In the genomic region with DNA sequence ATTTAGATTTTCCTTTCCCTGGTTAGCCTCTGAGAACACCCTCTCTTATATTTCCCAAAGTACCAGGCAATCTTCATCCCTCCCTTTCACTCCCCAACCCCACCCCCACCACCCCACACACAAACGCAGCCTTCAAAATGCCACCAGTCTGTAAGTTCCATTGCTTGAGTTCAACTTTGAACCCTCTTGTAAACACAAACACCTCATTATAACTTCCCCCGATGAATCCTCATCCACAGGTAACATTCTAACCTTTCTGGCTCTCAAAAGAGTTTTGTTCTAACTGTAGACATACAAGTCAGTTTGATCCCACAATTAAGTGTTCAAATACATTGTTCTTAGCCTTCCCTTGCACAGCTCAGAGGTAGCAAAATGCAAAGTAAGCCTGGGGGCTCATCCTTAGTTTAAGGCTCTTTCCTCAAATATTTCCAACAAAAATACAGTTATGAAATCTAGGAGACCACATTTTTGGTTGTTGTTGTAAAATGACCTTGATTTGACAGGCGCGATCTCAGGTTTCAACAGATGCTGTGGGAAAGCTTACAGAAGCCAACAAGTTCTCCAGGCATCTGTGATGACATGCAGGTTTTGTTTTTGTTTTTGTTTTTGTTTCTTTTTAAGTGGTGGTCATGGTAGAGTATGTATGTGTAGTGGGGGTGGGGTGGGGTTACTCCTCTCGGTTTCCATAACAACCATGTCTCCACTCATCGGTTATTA, we compare ENCODE assay signal across 2 cellular contexts.
A peak's percentile ranks its signal among the peaks of the same experiment; 100 is the strongest.
TF ChIP-seq lines count a peak whose summit lies in the region.

No MANE protein-coding gene starts in this region.

TF ChIP-seq in IMR-90, 13 proteins besides CTCF, POLR2A, EP300 and RAD21:
- TF ChIP-seq, protein P1, sequence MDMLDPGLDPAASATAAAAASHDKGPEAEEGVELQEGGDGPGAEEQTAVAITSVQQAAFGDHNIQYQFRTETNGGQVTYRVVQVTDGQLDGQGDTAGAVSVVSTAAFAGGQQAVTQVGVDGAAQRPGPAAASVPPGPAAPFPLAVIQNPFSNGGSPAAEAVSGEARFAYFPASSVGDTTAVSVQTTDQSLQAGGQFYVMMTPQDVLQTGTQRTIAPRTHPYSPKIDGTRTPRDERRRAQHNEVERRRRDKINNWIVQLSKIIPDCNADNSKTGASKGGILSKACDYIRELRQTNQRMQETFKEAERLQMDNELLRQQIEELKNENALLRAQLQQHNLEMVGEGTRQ (IDR thresholded peaks at IDR 0.05; ENCODE audit: low read depth, low read length): no peak
- TF ChIP-seq RFX5 (IDR thresholded peaks at IDR 0.05; ENCODE audit: low read depth, low read length) (no peak), FOS (IDR thresholded peaks at IDR 0.05; ENCODE audit: low read depth, low read length) (no peak), MAZ (IDR thresholded peaks at IDR 0.05; ENCODE audit: borderline replicate concordance, low read depth, low read length) (no peak), SMC3 (IDR thresholded peaks at IDR 0.05; ENCODE audit: low read depth, low read length) (no peak), NFE2L2 (IDR thresholded peaks at IDR 0.05; ENCODE audit: low read depth, low read length) (no peak), MAFK (IDR thresholded peaks at IDR 0.05; ENCODE audit: low read depth, low read length) (no peak), CHD1 (IDR thresholded peaks at IDR 0.05; ENCODE audit: low read depth, low read length) (no peak), BHLHE40 (IDR thresholded peaks at IDR 0.05; ENCODE audit: low read depth, low read length) (no peak), MXI1 (IDR thresholded peaks at IDR 0.05; ENCODE audit: borderline replicate concordance, low read depth, low read length) (no peak)
- TF ChIP-seq, protein P2, sequence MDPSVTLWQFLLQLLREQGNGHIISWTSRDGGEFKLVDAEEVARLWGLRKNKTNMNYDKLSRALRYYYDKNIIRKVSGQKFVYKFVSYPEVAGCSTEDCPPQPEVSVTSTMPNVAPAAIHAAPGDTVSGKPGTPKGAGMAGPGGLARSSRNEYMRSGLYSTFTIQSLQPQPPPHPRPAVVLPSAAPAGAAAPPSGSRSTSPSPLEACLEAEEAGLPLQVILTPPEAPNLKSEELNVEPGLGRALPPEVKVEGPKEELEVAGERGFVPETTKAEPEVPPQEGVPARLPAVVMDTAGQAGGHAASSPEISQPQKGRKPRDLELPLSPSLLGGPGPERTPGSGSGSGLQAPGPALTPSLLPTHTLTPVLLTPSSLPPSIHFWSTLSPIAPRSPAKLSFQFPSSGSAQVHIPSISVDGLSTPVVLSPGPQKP (IDR thresholded peaks at IDR 0.05; ENCODE audit: borderline replicate concordance, low read depth, low read length): no peak

TF ChIP-seq in GM12878, 131 proteins besides CTCF, POLR2A, EP300 and RAD21:
- TF ChIP-seq, protein P3, sequence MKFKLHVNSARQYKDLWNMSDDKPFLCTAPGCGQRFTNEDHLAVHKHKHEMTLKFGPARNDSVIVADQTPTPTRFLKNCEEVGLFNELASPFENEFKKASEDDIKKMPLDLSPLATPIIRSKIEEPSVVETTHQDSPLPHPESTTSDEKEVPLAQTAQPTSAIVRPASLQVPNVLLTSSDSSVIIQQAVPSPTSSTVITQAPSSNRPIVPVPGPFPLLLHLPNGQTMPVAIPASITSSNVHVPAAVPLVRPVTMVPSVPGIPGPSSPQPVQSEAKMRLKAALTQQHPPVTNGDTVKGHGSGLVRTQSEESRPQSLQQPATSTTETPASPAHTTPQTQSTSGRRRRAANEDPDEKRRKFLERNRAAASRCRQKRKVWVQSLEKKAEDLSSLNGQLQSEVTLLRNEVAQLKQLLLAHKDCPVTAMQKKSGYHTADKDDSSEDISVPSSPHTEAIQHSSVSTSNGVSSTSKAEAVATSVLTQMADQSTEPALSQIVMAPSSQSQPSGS (IDR thresholded peaks at IDR 0.05; ENCODE audit: low read length): peak; percentile 63; the same call in 1 of the 2 replicates
- peak; percentile 35; the same call in 1 of the 2 replicates for TF ChIP-seq CHD2 (IDR thresholded peaks at IDR 0.05; ENCODE audit: borderline replicate concordance, low read depth, low read length)
- TF ChIP-seq MXI1 (IDR thresholded peaks at IDR 0.05; ENCODE audit: low read depth, low read length): peak; percentile 45; the same call in 1 of the 2 replicates
- no peak for TF ChIP-seq NFYA (IDR thresholded peaks at IDR 0.05; ENCODE audit: borderline replicate concordance, low read depth, low read length)
- TF ChIP-seq, protein P4, sequence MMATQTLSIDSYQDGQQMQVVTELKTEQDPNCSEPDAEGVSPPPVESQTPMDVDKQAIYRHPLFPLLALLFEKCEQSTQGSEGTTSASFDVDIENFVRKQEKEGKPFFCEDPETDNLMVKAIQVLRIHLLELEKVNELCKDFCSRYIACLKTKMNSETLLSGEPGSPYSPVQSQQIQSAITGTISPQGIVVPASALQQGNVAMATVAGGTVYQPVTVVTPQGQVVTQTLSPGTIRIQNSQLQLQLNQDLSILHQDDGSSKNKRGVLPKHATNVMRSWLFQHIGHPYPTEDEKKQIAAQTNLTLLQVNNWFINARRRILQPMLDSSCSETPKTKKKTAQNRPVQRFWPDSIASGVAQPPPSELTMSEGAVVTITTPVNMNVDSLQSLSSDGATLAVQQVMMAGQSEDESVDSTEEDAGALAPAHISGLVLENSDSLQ (IDR thresholded peaks at IDR 0.05): peak; percentile 38; the same call in 1 of the 2 replicates
- TF ChIP-seq IKZF2 (IDR thresholded peaks at IDR 0.05): no peak
- TF ChIP-seq NFIC (IDR thresholded peaks at IDR 0.05; ENCODE audit: low read depth, low read length): peak; percentile 34; the same call in 1 of the 2 replicates
- peak; percentile 43; the same call in 1 of the 2 replicates for TF ChIP-seq RUNX3 (IDR thresholded peaks at IDR 0.05; ENCODE audit: low read length)
- peak; percentile 85 for TF ChIP-seq BMI1 (IDR thresholded peaks at IDR 0.05; ENCODE audit: borderline replicate concordance)
- TF ChIP-seq EGR1 (IDR thresholded peaks at IDR 0.05; ENCODE audit: borderline replicate concordance in 1 of 2, low read depth in 2 of 2, low read length in 2 of 2): no peak
- 0 out of 2 replicates have a peak, but pooled peaks have one; percentile 32 for TF ChIP-seq ATF7 (IDR thresholded peaks at IDR 0.05; ENCODE audit: low read depth)
- no peak for TF ChIP-seq SMARCA5 (IDR thresholded peaks at IDR 0.05)
